Comparison of ENCODE assay signal across 8 cellular contexts in the genomic region with DNA sequence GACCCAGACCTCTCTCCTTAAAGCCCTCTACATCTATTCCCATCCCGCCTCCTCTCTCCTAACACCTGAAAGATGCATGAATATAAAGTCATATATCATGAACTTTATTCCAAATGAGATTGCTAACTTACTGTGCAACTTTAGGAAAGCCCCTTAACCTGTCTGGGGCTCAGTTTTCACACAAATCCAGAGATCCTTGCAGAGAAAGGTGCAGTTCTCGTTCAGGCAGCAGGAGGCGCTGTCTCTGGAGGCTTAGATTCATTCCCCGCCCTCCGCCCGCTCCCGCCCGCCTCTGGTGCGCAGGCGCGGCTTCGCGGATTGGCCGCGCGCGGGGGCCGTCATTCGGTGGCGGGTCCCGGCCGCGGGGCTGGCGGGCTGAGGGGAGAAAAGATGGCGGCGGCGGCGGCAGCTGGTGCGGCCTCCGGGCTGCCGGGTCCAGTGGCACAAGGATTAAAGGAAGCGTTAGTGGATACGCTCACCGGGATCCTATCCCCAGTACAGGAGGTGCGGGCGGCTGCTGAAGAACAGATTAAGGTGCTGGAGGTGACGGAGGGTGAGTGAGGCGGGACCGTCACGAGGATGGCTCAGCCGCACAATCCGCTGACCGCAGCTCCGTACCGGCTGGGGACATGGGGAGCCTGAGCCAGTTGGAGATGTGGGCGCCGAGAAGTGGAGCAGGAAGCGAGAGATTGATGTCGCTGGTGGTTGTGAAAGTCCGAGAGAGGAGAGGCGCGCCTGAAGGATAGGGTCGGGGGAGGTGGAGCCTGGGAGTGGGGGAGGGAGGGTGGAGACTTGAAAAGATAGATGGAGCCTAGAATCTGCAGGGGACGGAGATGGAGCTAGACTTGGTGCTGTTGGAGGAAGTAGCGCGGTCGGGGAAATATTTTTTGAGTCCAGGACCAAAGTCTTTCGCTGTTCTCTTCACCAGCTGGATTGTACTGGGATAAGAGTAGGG. TPM values are rescaled to one million over a fixed set of nuclear protein-coding genes. Genes with fewer than 3 reads are reported as not detected.
DNase-seq lines count a peak whose midpoint lies in the region; ATAC-seq lines count a peak whose summit lies in the region.

Gene IPO9 (plus strand): TSS at position 338 of the 955 bp plus-strand sequence. CDS start 53 bp downstream, at position 391.

- ATAC-seq in GM19467 (IDR thresholded peaks at IDR 0.05; ENCODE audit: unreplicated experiment) = peak; percentile 86

- DNase-seq in COLO668 (lab: John Stamatoyannopoulos, UW; ENCODE audit: unreplicated experiment) (peak; percentile 99), HS-5 (ENCODE audit: low read depth) (peak; percentile 65), lung microvascular endothelial cell (ENCODE audit: low read depth in 2 of 2) (peak; percentile 93 to 96)
- peak; percentile 85 for DNase-seq in NK-92 treated with Interleukin-12 subunit alpha and Interleukin-12 subunit beta, amount 100 ng/mL, for 24 hours (lab: John Stamatoyannopoulos, UW)
- peak; percentile 98 for DNase-seq in activated CD8-positive, alpha-beta memory T cell treated with anti-CD3 and anti-CD28 coated beads for 24 hours
- peak; percentile 91 for DNase-seq in effector CD8-positive, alpha-beta T cell (lab: John Stamatoyannopoulos, UW)
- DNase-seq in stimulated activated CD4-positive, alpha-beta T cell treated with anti-CD3 and anti-CD28 coated beads, TNF-alpha, amount 100 ng/mL, for 4 hours (ENCODE audit: low read depth in 3 of 3) = peak; percentile 86 to 93 (median 88)

RNA-seq across cellular contexts. Expression of gene IPO9, which starts in this region (rescaled TPM):
- 15.7 and 17.0 TPM in 2 replicates for total RNA-seq in lung microvascular endothelial cell

Comparison
In these comparisons a context has a peak if more than half of its experiments do, and no peak if none do; other contexts are left out.
1. Peak in every context shown above with its lines: DNase-seq and ATAC-seq.